In the genomic region with DNA sequence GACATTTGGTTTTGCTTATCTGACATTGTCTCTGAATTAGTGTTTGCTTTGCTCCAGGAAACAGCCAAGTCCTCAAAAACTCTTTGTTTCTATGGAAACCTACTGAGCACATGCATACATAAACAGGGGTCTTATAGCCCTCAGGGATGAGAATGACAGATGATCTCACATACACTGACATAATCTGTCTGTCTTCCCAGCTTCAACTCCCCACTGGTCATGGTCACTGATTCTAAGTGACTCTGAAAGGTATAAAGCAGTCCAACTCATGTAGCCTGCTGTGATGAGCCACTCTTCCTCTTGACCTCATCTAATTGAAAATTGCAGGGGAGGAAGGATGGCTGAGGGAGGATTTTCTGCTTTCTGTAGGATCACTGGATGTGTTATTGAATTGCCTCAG, we compare ENCODE assay signal across 23 cellular contexts. TPM values are rescaled to one million over a fixed set of nuclear protein-coding genes. Genes with fewer than 3 reads are reported as not detected.
DNase-seq lines count a peak whose midpoint lies in the region; ATAC-seq, FAIRE-seq and TF ChIP-seq lines count a peak whose summit lies in the region.
"Had no signal": no experiment of that assay in that cellular context is flagged by ENCODE, and none has a peak within 500 bp of the region (broad histone marks: within the 10 kb centered on the region; RNA-seq: fewer than 3 reads in every experiment).

No MANE protein-coding gene starts in this region.

- TSS peak; percentile 22 for BruUV-seq in GM12878 (replicated peaks; lab: Mats Ljungman, UMichigan)

- no peaks in the 10 kb centered on the region; the same call in 1 of the 2 replicates for H3K79me2 ChIP-seq in GM12878 (ENCODE audit: control insufficient read depth, insufficient read depth, low read length)
- H3K79me2 ChIP-seq in mesendoderm (ENCODE audit: control insufficient read depth, insufficient read depth, low read length) = peaks cover 8% of the 10 kb centered on the region

- H3K9ac ChIP-seq in GM12878 (ENCODE audit: control insufficient read depth, insufficient read depth, low read length) (no peak overlapping the region), mesendoderm (ENCODE audit: low read length) (no peak overlapping the region)
- H3K9ac ChIP-seq: BLaER1 treated with 17β-estradiol and CSF1 and Interleukin-3, amounts not matched to agents 10 nM and 100 nM had no signal

- H2BK120ac ChIP-seq in mesendoderm (ENCODE audit: low read depth, low read length) = no peak overlapping the region

- H2BK15ac ChIP-seq in mesendoderm (replicated peaks; ENCODE audit: low read depth) = no peak overlapping the region

- CTCF ChIA-PET in activated naive CD4-positive, alpha-beta T cell treated with anti-CD3 and anti-CD28 coated beads, Interleukin-2, amount 10 ng/mL, durations not matched to agents 7 days and 5 days (lab: Charles Lee) = no interaction called here
- CTCF ChIA-PET in GM12878 (lab: Yijun Ruan, JAX) = interaction anchor here (0.7 to 3.7 kb wide), 2 partner anchors 34 to 303 kb away, joined by 3 to 23 read pairs; no protein-coding TSS in a partner anchor

- ATAC-seq in GM12878 (no peak), esophagus mucosa (no peak), GM19397 (IDR thresholded peaks at IDR 0.05; ENCODE audit: unreplicated experiment) (no peak)
- ATAC-seq: activated CD4-positive, alpha-beta T cell treated with anti-CD3 and anti-CD28 coated beads for 36 hours had no signal

- TF ChIP-seq CTCF in GM12878 (IDR thresholded peaks at IDR 0.05 in 2 of 3, conservative IDR thresholded peaks at IDR 0.05 in 1 of 3; ENCODE audit: control insufficient read depth in 2 of 3, extremely low read depth in 1 of 3, insufficient read depth in 1 of 3, low read depth in 3 of 3, low read length in 3 of 3) = no peak

- H3K18ac ChIP-seq in mesendoderm (ENCODE audit: low read length) = no peak overlapping the region

- H3K4ac ChIP-seq in mesendoderm (ENCODE audit: low read depth, low read length) = no peak overlapping the region

- peak overlapping the region; percentile 59 for H3K27ac Mint-ChIP-seq in activated naive CD4-positive, alpha-beta T cell treated with anti-CD3 and anti-CD28 coated beads, Interleukin-2, amount 50 U/mL, for 24 hours
- no peak overlapping the region for H3K27ac Mint-ChIP-seq in activated naive CD4-positive, alpha-beta T cell treated with anti-CD3 and anti-CD28 coated beads, Interleukin-2, amount 10 ng/mL, durations not matched to agents 7 days and 5 days
- H3K27ac Mint-ChIP-seq: activated CD4-positive, alpha-beta T cell treated with anti-CD3 and anti-CD28 coated beads for 36 hours; activated T-cell treated with anti-CD3 and anti-CD28 coated beads, Interleukin-2, amount 50 U/mL, for 24 hours had no signal

- no peak overlapping the region for H3K4me3 ChIP-seq in GM12878
- no peak overlapping the region for H3K4me3 ChIP-seq in mesendoderm (ENCODE audit: low read length)
- H3K4me3 ChIP-seq in SJCRH30 = no peak overlapping the region
- H3K4me3 ChIP-seq: BLaER1 treated with 17β-estradiol and CSF1 and Interleukin-3, amounts not matched to agents 10 nM and 100 nM; esophagus muscularis mucosa had no signal

- H2BK5ac ChIP-seq in mesendoderm (ENCODE audit: low read length) = no peak overlapping the region

- H3K27me3 Mint-ChIP-seq in activated naive CD4-positive, alpha-beta T cell treated with anti-CD3 and anti-CD28 coated beads, Interleukin-2, amount 50 U/mL, for 24 hours = no peaks in the 10 kb centered on the region
- no peaks in the 10 kb centered on the region for H3K27me3 Mint-ChIP-seq in activated naive CD4-positive, alpha-beta T cell treated with anti-CD3 and anti-CD28 coated beads, Interleukin-2, amount 10 ng/mL, durations not matched to agents 7 days and 5 days
- H3K27me3 Mint-ChIP-seq: activated CD4-positive, alpha-beta T cell treated with anti-CD3 and anti-CD28 coated beads for 36 hours; activated T-cell treated with anti-CD3 and anti-CD28 coated beads, Interleukin-2, amount 50 U/mL, for 24 hours had no signal

- no peak for TF ChIP-seq POLR2A in GM12878 (IDR thresholded peaks at IDR 0.05; ENCODE audit: low read depth, low read length)

- no peak overlapping the region for H3K56ac ChIP-seq in mesendoderm (ENCODE audit: low read length)

- no peak for TF ChIP-seq RAD21 in GM12878 (IDR thresholded peaks at IDR 0.05; ENCODE audit: insufficient read depth, low read depth, low read length)

- FAIRE-seq in GM12878 (lab: Jason Lieb, UNC) = no peak
- FAIRE-seq: H54, small intestine had no signal

- no peak overlapping the region for H3K23ac ChIP-seq in mesendoderm (ENCODE audit: low read length)

- no peak overlapping the region for H4K8ac ChIP-seq in mesendoderm (ENCODE audit: low read depth, low read length)

- H3K9me3 ChIP-seq in GM12878 (replicated peaks; ENCODE audit: control insufficient read depth, insufficient read depth, low read length) (no peaks in the 10 kb centered on the region), SJCRH30 (replicated peaks) (no peaks in the 10 kb centered on the region)
- H3K9me3 ChIP-seq: BLaER1 treated with 17β-estradiol and CSF1 and Interleukin-3, amounts not matched to agents 10 nM and 100 nM; esophagus muscularis mucosa had no signal

- peaks cover 3 to 8% of the 10 kb centered on the region in 2 experiments; a peak in 3 of 4 replicates for H3K36me3 ChIP-seq in GM12878 (ENCODE audit: control insufficient read depth in 2 of 2, insufficient read depth in 2 of 2, low read length in 1 of 2)
- H3K36me3 ChIP-seq in mesendoderm (ENCODE audit: control insufficient read depth, insufficient read depth, low read length) = peaks cover 6% of the 10 kb centered on the region
- peaks cover 35% of the 10 kb centered on the region for H3K36me3 ChIP-seq in SJCRH30

- H4K5ac ChIP-seq in mesendoderm (ENCODE audit: low read length) = no peak overlapping the region

- H3K4me3 Mint-ChIP-seq in activated naive CD4-positive, alpha-beta T cell treated with anti-CD3 and anti-CD28 coated beads, Interleukin-2, amount 50 U/mL, for 24 hours = no peak overlapping the region
- no peak overlapping the region for H3K4me3 Mint-ChIP-seq in activated naive CD4-positive, alpha-beta T cell treated with anti-CD3 and anti-CD28 coated beads, Interleukin-2, amount 10 ng/mL, durations not matched to agents 7 days and 5 days
- H3K4me3 Mint-ChIP-seq: activated CD4-positive, alpha-beta T cell treated with anti-CD3 and anti-CD28 coated beads for 36 hours; activated T-cell treated with anti-CD3 and anti-CD28 coated beads, Interleukin-2, amount 50 U/mL, for 24 hours had no signal

- H2AFZ ChIP-seq in GM12878 (ENCODE audit: control insufficient read depth, low read depth, low read length) = no peak overlapping the region

- intact Hi-C loops in GM12878 (cut with micrococcal nuclease; ENCODE audit: unreplicated experiment) = no loop called here

- SMC1A ChIA-PET in GM12878 (lab: Charles Lee; ENCODE audit: uncharacterized antibody, unreplicated experiment) = interaction anchor here (0.6 to 2.9 kb wide), 5 partner anchors 9 to 133 kb away, joined by 3 to 11 read pairs (median 4); no protein-coding TSS in a partner anchor

- H3K36me3 Mint-ChIP-seq in activated naive CD4-positive, alpha-beta T cell treated with anti-CD3 and anti-CD28 coated beads, Interleukin-2, amount 50 U/mL, for 24 hours = peaks cover 6% of the 10 kb centered on the region
- H3K36me3 Mint-ChIP-seq in activated naive CD4-positive, alpha-beta T cell treated with anti-CD3 and anti-CD28 coated beads, Interleukin-2, amount 10 ng/mL, durations not matched to agents 7 days and 5 days = peaks cover 37% of the 10 kb centered on the region

- no peak overlapping the region for H3K4me2 ChIP-seq in GM12878 (ENCODE audit: control insufficient read depth, insufficient read depth)
- H3K4me2 ChIP-seq in mesendoderm (ENCODE audit: low read length) = no peak overlapping the region
- H3K4me2 ChIP-seq: BLaER1 treated with 17β-estradiol and CSF1 and Interleukin-3, amounts not matched to agents 10 nM and 100 nM had no signal

- H3K27ac ChIP-seq in GM12878 (ENCODE audit: control insufficient read depth, insufficient read depth) (no peak overlapping the region), mesendoderm (ENCODE audit: low read depth, low read length) (no peak overlapping the region), SJCRH30 (no peak overlapping the region)
- H3K27ac ChIP-seq: BLaER1 treated with 17β-estradiol and CSF1 and Interleukin-3, amounts not matched to agents 10 nM and 100 nM; esophagus muscularis mucosa had no signal

- in situ Hi-C loops in GM12878 (cut with MboI) = no loop called here

- no peaks in the 10 kb centered on the region for H3K9me3 Mint-ChIP-seq in activated naive CD4-positive, alpha-beta T cell treated with anti-CD3 and anti-CD28 coated beads, Interleukin-2, amount 50 U/mL, for 24 hours
- H3K9me3 Mint-ChIP-seq in activated naive CD4-positive, alpha-beta T cell treated with anti-CD3 and anti-CD28 coated beads, Interleukin-2, amount 10 ng/mL, durations not matched to agents 7 days and 5 days = no peaks in the 10 kb centered on the region
- H3K9me3 Mint-ChIP-seq: activated T-cell treated with anti-CD3 and anti-CD28 coated beads, Interleukin-2, amount 50 U/mL, for 24 hours had no signal

- DNase-seq in activated naive CD4-positive, alpha-beta T cell treated with anti-CD3 and anti-CD28 coated beads, Interleukin-2, amount 10 ng/mL, durations not matched to agents 7 days and 5 days = no peak
- DNase-seq in GM12878 (ENCODE audit: low read depth, low spot score) (no peak), mesendoderm (peak; percentile 35), NCI-H82 treated with DMSO at 0.1 percent for 48 hours (lab: John Stamatoyannopoulos, UW; ENCODE audit: unreplicated experiment) (no peak), SJCRH30 (no peak)
- DNase-seq: activated CD4-positive, alpha-beta T cell treated with anti-CD3 and anti-CD28 coated beads for 36 hours; activated CD8-positive, alpha-beta memory T cell treated with anti-CD3 and anti-CD28 coated beads for 24 hours; activated gamma-delta T cell treated with Interleukin-2 at 50 U/mL for 16 hours; activated T-cell treated with anti-CD3 and anti-CD28 coated beads, Interleukin-2, amount 50 U/mL, for 24 hours; COR-L47; DND-41; effector memory CD4-positive, alpha-beta T cell; foreskin melanocyte; hippocampal formation; NCI-H1694 treated with DMSO at 0.1 percent for 48 hours; small intestine; stimulated activated CD4-positive, alpha-beta T cell treated with anti-CD3 and anti-CD28 coated beads, Interleukin-2, amount 100 ng/mL, for 24 hours had no signal

- H2AK5ac ChIP-seq in mesendoderm (ENCODE audit: low read length) = no peak overlapping the region

- H3K27me3 ChIP-seq in GM12878 (replicated peaks in 1 of 2; ENCODE audit: control insufficient read depth in 2 of 2, insufficient read depth in 2 of 2, low read length in 1 of 2) (no peaks in the 10 kb centered on the region), mesendoderm (ENCODE audit: insufficient read depth, low read length, poor library complexity) (no peaks in the 10 kb centered on the region), SJCRH30 (no peaks in the 10 kb centered on the region)
- H3K27me3 ChIP-seq: BLaER1 treated with 17β-estradiol and CSF1 and Interleukin-3, amounts not matched to agents 10 nM and 100 nM; esophagus muscularis mucosa had no signal

- no peaks in the 10 kb centered on the region for H4K20me1 ChIP-seq in GM12878 (ENCODE audit: control insufficient read depth, insufficient read depth)

- peaks cover 6% of the 10 kb centered on the region for H3K79me1 ChIP-seq in mesendoderm (ENCODE audit: low read length)

- POLR2A ChIA-PET in GM12878 (lab: Charles Lee) = interaction anchor here (0.6 to 1.8 kb wide), 2 partner anchors 9 to 17 kb away, joined by 5 read pairs; no protein-coding TSS in a partner anchor

- H3K4me1 Mint-ChIP-seq in activated naive CD4-positive, alpha-beta T cell treated with anti-CD3 and anti-CD28 coated beads, Interleukin-2, amount 50 U/mL, for 24 hours = no peaks in the 10 kb centered on the region
- no peaks in the 10 kb centered on the region for H3K4me1 Mint-ChIP-seq in activated naive CD4-positive, alpha-beta T cell treated with anti-CD3 and anti-CD28 coated beads, Interleukin-2, amount 10 ng/mL, durations not matched to agents 7 days and 5 days
- H3K4me1 Mint-ChIP-seq: activated CD4-positive, alpha-beta T cell treated with anti-CD3 and anti-CD28 coated beads for 36 hours had no signal

- H3K4me1 ChIP-seq in GM12878 (ENCODE audit: control insufficient read depth, insufficient read depth, low read length) = no peaks in the 10 kb centered on the region
- no peaks in the 10 kb centered on the region for H3K4me1 ChIP-seq in mesendoderm (ENCODE audit: control insufficient read depth, low read depth, low read length)
- H3K4me1 ChIP-seq in SJCRH30 = no peaks in the 10 kb centered on the region
- H3K4me1 ChIP-seq: BLaER1 treated with 17β-estradiol and CSF1 and Interleukin-3, amounts not matched to agents 10 nM and 100 nM; esophagus muscularis mucosa had no signal

- TF ChIP-seq EP300 in GM12878 (IDR thresholded peaks at IDR 0.05; ENCODE audit: borderline replicate concordance in 1 of 2, control insufficient read depth in 1 of 2, low read depth in 2 of 2, low read length in 2 of 2) = no peak

- RAD21 ChIA-PET in GM12878 (lab: Charles Lee; ENCODE audit: unreplicated experiment) = no interaction called here

RNA-seq across cellular contexts. Expression of a gene that starts 12.6 kb away (rescaled TPM):
- total RNA-seq in GM12878 (2013; cell fraction: nucleolus; rRNA removed) = 50.3 and 68.1 TPM in 2 replicates
- total RNA-seq in GM12878 (2014; rRNA removed) = 15.3 and 20.0 TPM in 2 replicates
- 25.4 and 29.5 TPM in 2 replicates for total RNA-seq in GM12878 (2014; rRNA removed; fragmentation: Illumina TruSeq; extraction: Trizol)
- total RNA-seq in GM12878 (2021) = 18.5 and 22.1 TPM in 2 replicates
- polyA plus RNA-seq in GM12878 (2011; ENCODE audit: low read depth) = 19.6 TPM
- 33.9 and 48.7 TPM in 2 replicates for polyA plus RNA-seq in GM12878 (2011; rRNA removed)
- 32.8 and 40.1 TPM in 2 replicates for polyA plus RNA-seq in GM12878 (2011; cell fraction: cytosol; rRNA removed)
- polyA plus RNA-seq in GM12878 (2011; cell fraction: nucleus; rRNA removed) = 24.6 and 30.6 TPM in 2 replicates
- 13.0 and 14.9 TPM in 2 replicates for polyA plus RNA-seq in GM12878 (2012)
- 20.3 and 25.0 TPM in 2 replicates for polyA plus RNA-seq in GM12878 (2014; fragmentation: Illumina TruSeq; extraction: Trizol)
- polyA plus RNA-seq in GM12878 (2014; fragmentation: Nextera tagmentation; extraction: Ambion mirVana) = 10 to 100 TPM; 16.1 to 18.3 TPM
- 13.6 and 16.0 TPM in 2 replicates for polyA plus RNA-seq in GM12878 (2014; rRNA removed)
- polyA plus RNA-seq in GM12878 (2016; fragmentation: Nextera tagmentation; extraction: Ambion mirVana) = 10 to 100 TPM; 20.6 to 21.8 TPM
- 93.2 and 153 TPM in 2 replicates for polyA minus RNA-seq in GM12878 (2011; rRNA and poly(A)+ RNA removed)
- polyA minus RNA-seq in GM12878 (2011; cell fraction: cytosol; rRNA and poly(A)+ RNA removed) = 15.5 and 17.0 TPM in 2 replicates
- polyA minus RNA-seq in GM12878 (2011; cell fraction: nucleus; rRNA and poly(A)+ RNA removed) = 16.8 and 29.9 TPM in 2 replicates
- 24.8 TPM for polyA plus RNA-seq in mesendoderm (2013, experiment 1 of 2)
- polyA plus RNA-seq in mesendoderm (2013, experiment 2 of 2) = 25.2 TPM
- total RNA-seq in esophagus mucosa = 12.6 TPM
- total RNA-seq in SJCRH30 (2014; rRNA removed; shearing (Covaris generic)) = 25.5 and 27.8 TPM in 2 replicates
